8 cellular contexts compared by ENCODE assay signal in genomic region chr4:16516796-16517413, GRCh38.
DNase-seq lines count a peak whose midpoint lies in the region; FAIRE-seq and TF ChIP-seq lines count a peak whose summit lies in the region.

No MANE protein-coding gene starts in this region.

- H3K4me2 ChIP-seq in neural progenitor cell: no peak overlapping the region

- peak overlapping the region; percentile 7 for H3K27ac Mint-ChIP-seq in neural progenitor cell
- H3K27ac Mint-ChIP-seq in activated T-cell treated with anti-CD3 and anti-CD28 coated beads, Interleukin-2, amount 50 U/mL, for 24 hours: no peak overlapping the region

- no peak overlapping the region for H2AFZ ChIP-seq in neural progenitor cell (replicated peaks)

- H3K4me1 ChIP-seq in neural progenitor cell: no peaks in the 10 kb centered on the region

- no peaks in the 10 kb centered on the region for H3K27me3 ChIP-seq in neural progenitor cell

- H3K4me3 ChIP-seq in neural progenitor cell: no peak overlapping the region

- no peaks in the 10 kb centered on the region for H3K36me3 ChIP-seq in neural progenitor cell

- H4K20me1 ChIP-seq in neural progenitor cell (ENCODE audit: low read depth): no peaks in the 10 kb centered on the region

- no peak for TF ChIP-seq POLR2A in erythroblast (IDR thresholded peaks at IDR 0.05; ENCODE audit: low read length)

- no peaks in the 10 kb centered on the region for H3F3A ChIP-seq in neural progenitor cell (ENCODE audit: low read depth)

- H3K9me3 ChIP-seq in neural progenitor cell (ENCODE audit: low read depth): no peaks in the 10 kb centered on the region

- DNase-seq in D721Med (ENCODE audit: insufficient read length, low spot score) (no peak), NCI-H69 (lab: John Stamatoyannopoulos, UW) (peak; percentile 12), erythroblast (lab: John Stamatoyannopoulos, UW) (peak; percentile 18 to 28), neural progenitor cell (ENCODE audit: low spot score) (peak; percentile 27), NCI-H2171 treated with DMSO at 0.1 percent for 48 hours (lab: John Stamatoyannopoulos, UW) (no peak), NCI-H128 (lab: John Stamatoyannopoulos, UW; ENCODE audit: unreplicated experiment) (no peak)
- DNase-seq in stimulated activated CD4-positive, alpha-beta T cell treated with anti-CD3 and anti-CD28 coated beads, Interleukin-12 subunit alpha, Interleukin-12 subunit beta, amount 100 ng/mL, for 4 hours: no peak
- no peak for DNase-seq in activated T-cell treated with anti-CD3 and anti-CD28 coated beads, Interleukin-2, amount 50 U/mL, for 24 hours

- no peaks in the 10 kb centered on the region for H3K79me2 ChIP-seq in neural progenitor cell (ENCODE audit: low read depth)

- FAIRE-seq in D721Med (lab: Jason Lieb, UNC): no peak

- H3K27me3 Mint-ChIP-seq in neural progenitor cell (ENCODE audit: insufficient read depth, low read depth): peaks cover 2% of the 10 kb centered on the region
- H3K27me3 Mint-ChIP-seq in activated T-cell treated with anti-CD3 and anti-CD28 coated beads, Interleukin-2, amount 50 U/mL, for 24 hours: no peaks in the 10 kb centered on the region

- no peaks in the 10 kb centered on the region for H3K9me3 Mint-ChIP-seq in neural progenitor cell
- no peaks in the 10 kb centered on the region for H3K9me3 Mint-ChIP-seq in activated T-cell treated with anti-CD3 and anti-CD28 coated beads, Interleukin-2, amount 50 U/mL, for 24 hours

- H3K9ac ChIP-seq in neural progenitor cell: no peak overlapping the region

- TF ChIP-seq CTCF in D721Med (IDR thresholded peaks at IDR 0.05; ENCODE audit: insufficient read depth, missing control alignments) (peak; percentile 77), neural progenitor cell (IDR thresholded peaks at IDR 0.05) (peak; percentile 33)

- peaks cover 9% of the 10 kb centered on the region for H3K4me1 Mint-ChIP-seq in neural progenitor cell
- no peaks in the 10 kb centered on the region for H3K4me1 Mint-ChIP-seq in activated T-cell treated with anti-CD3 and anti-CD28 coated beads, Interleukin-2, amount 50 U/mL, for 24 hours (ENCODE audit: low read depth)

- H3K36me3 Mint-ChIP-seq in neural progenitor cell: no peaks in the 10 kb centered on the region
- no peaks in the 10 kb centered on the region for H3K36me3 Mint-ChIP-seq in activated T-cell treated with anti-CD3 and anti-CD28 coated beads, Interleukin-2, amount 50 U/mL, for 24 hours (ENCODE audit: low read depth)

- H3K4me3 Mint-ChIP-seq in neural progenitor cell: no peak overlapping the region
- H3K4me3 Mint-ChIP-seq in activated T-cell treated with anti-CD3 and anti-CD28 coated beads, Interleukin-2, amount 50 U/mL, for 24 hours: no peak overlapping the region

- no peak overlapping the region for H3K27ac ChIP-seq in neural progenitor cell

Comparison
In these comparisons a context has a peak if more than half of its experiments do, and no peak if none do; other contexts are left out.
1. DNase-seq: peak in NCI-H69 (single experiment), erythroblast (2 of 2) and neural progenitor cell (single experiment); none in D721Med (single experiment), stimulated activated CD4-positive, alpha-beta T cell treated with anti-CD3 and anti-CD28 coated beads, Interleukin-12 subunit alpha, Interleukin-12 subunit beta, amount 100 ng/mL, for 4 hours (single experiment), NCI-H2171 treated with DMSO at 0.1 percent for 48 hours (single experiment), activated T-cell treated with anti-CD3 and anti-CD28 coated beads, Interleukin-2, amount 50 U/mL, for 24 hours (single experiment) and NCI-H128 (single experiment).